In the genomic region with DNA sequence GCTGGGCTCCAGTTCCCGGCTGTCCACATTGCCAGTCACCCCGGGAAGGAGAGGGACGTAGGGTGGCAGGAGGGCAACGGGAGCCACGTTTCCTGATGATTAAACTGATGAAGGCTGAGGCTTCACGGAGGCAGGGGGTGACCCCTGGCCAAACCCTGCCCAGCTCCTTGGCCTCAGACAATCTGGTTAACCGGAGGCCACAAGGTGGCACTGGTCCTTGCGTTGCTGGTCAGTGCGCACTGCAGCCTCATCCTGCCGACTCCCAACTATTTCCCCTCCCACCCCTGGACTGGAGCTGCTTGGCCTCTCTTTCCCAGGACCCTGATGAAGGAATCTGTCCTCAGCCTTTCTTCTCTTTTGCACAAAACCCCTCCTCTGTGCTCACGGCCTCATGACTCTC, we compare ENCODE assay signal across 9 cellular contexts.
DNase-seq lines count a peak whose midpoint lies in the region; ATAC-seq and TF ChIP-seq lines count a peak whose summit lies in the region.
"Had no signal": no experiment of that assay in that cellular context is flagged by ENCODE, and none has a peak within 500 bp of the region (broad histone marks: within the 10 kb centered on the region; RNA-seq: fewer than 3 reads in every experiment).

No MANE protein-coding gene starts in this region.

- no peak for TF ChIP-seq EP300 in Ishikawa (IDR thresholded peaks at IDR 0.05; ENCODE audit: borderline replicate concordance)

- DNase-seq in AG08396 (ENCODE audit: low spot score) = peak; percentile 72
- peak; percentile 43 to 68 for DNase-seq in dermis microvascular lymphatic vessel endothelial cell (ENCODE audit: low read depth in 2 of 2)
- DNase-seq in medulla oblongata (ENCODE audit: extremely low spot score) = peak; percentile 50
- DNase-seq in stimulated activated CD4-positive, alpha-beta T cell treated with anti-CD3 and anti-CD28 coated beads, Interleukin-12 subunit alpha, Interleukin-12 subunit beta, amount 100 ng/mL, for 4 hours = no peak
- DNase-seq: activated T-cell treated with anti-CD3 and anti-CD28 coated beads, Interleukin-2, amount 50 U/mL, for 72 hours had no signal

- ATAC-seq in HG02610 (IDR thresholded peaks at IDR 0.05; ENCODE audit: unreplicated experiment) (no peak), HG03442 (IDR thresholded peaks at IDR 0.05; ENCODE audit: unreplicated experiment) (no peak), HG03139 (IDR thresholded peaks at IDR 0.05; ENCODE audit: unreplicated experiment) (no peak)
- ATAC-seq: activated T-cell treated with anti-CD3 and anti-CD28 coated beads, Interleukin-2, amount 50 U/mL, for 72 hours had no signal

- peak; percentile 51 for TF ChIP-seq RAD21 in Ishikawa (IDR thresholded peaks at IDR 0.05; ENCODE audit: low read depth)

TF ChIP-seq in Ishikawa, 13 proteins besides CTCF, POLR2A, EP300 and RAD21:
- TF ChIP-seq TAF1 (IDR thresholded peaks at IDR 0.05; ENCODE audit: low read depth) = no peak
- TF ChIP-seq YY1 (IDR thresholded peaks at IDR 0.05; ENCODE audit: low read depth) = no peak
- no peak for TF ChIP-seq FOXM1 (IDR thresholded peaks at IDR 0.05; ENCODE audit: borderline replicate concordance, low read depth)
